In the genomic region with DNA sequence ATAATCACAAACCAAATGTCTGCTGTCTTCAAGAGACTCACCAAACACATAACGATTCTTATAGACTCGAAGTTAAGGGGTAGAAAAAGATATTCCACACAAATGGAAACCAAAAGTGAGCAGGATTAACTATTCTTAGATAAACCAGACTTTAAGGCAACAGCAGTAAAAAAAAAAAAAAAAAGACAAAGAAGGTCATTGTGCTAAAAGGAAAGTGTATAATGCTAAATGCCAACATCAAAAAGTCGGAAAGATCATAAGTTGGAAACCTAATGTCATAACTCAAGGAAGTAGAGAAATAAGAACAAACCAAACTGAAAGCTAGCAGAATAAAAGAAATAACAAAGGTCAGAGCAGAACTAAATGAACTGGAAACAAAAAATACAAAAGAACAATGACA, we compare ENCODE assay signal across 28 cellular contexts.
A peak's percentile ranks its signal among the peaks of the same experiment; 100 is the strongest.
DNase-seq lines count a peak whose midpoint lies in the region; ATAC-seq and TF ChIP-seq lines count a peak whose summit lies in the region.
"Had no signal": no experiment of that assay in that cellular context is flagged by ENCODE, and none has a peak within 500 bp of the region (broad histone marks: within the 10 kb centered on the region; RNA-seq: fewer than 3 reads in every experiment).

No MANE protein-coding gene starts in this region.

- peak; percentile 42 for DNase-seq in COLO829 (ENCODE audit: low spot score)
- no peak for DNase-seq in IMR-90
- no peak for DNase-seq in mammary epithelial cell
- DNase-seq in left colon: no peak
- DNase-seq in SK-N-DZ (ENCODE audit: low spot score): no peak
- DNase-seq in effector CD8-positive, alpha-beta T cell (lab: John Stamatoyannopoulos, UW): no peak
- DNase-seq in testis: no peak
- DNase-seq in activated CD4-positive, alpha-beta memory T cell treated with anti-CD3 and anti-CD28 coated beads for 36 hours: no peak
- DNase-seq: AML-193; CD4-positive, alpha-beta T cell; COR-L47; DMS 273 treated with DMSO at 0.1 percent for 48 hours; DMS79 treated with DMSO at 0.1 percent for 48 hours; GF-D8; KBM-7; MG63; NCI-H2029; NCI-H446 treated with DMSO at 0.1 percent for 48 hours; NCI-H526; NCI-H82; NK-92 treated with Interleukin-12 subunit alpha and Interleukin-12 subunit beta, amount 100 ng/mL, for 24 hours; PC-9; Right ventricle myocardium superior; RPMI8226 had no signal

- TF ChIP-seq POLR2A in IMR-90 (IDR thresholded peaks at IDR 0.05; ENCODE audit: low read depth, low read length): no peak
- no peak for TF ChIP-seq POLR2A in testis (IDR thresholded peaks at IDR 0.05)

- H3K27ac ChIP-seq in IMR-90 (ENCODE audit: insufficient read depth, low read length) (no peak overlapping the region), mammary epithelial cell (ENCODE audit: insufficient read depth, low read depth, low read length) (no peak overlapping the region), testis (no peak overlapping the region)
- H3K27ac ChIP-seq: BLaER1 treated with 17β-estradiol and CSF1 and Interleukin-3, amounts not matched to agents 10 nM and 100 nM; PC-9; SJSA1 had no signal

- H3K36me3 Mint-ChIP-seq in activated CD4-positive, alpha-beta memory T cell treated with anti-CD3 and anti-CD28 coated beads for 36 hours: no peaks in the 10 kb centered on the region

- no peak overlapping the region for H3K27ac Mint-ChIP-seq in activated CD4-positive, alpha-beta memory T cell treated with anti-CD3 and anti-CD28 coated beads for 36 hours
- H3K27ac Mint-ChIP-seq: CD4-positive, alpha-beta T cell; GM23338 had no signal

- no peak overlapping the region for H2BK120ac ChIP-seq in IMR-90 (ENCODE audit: low read depth, low read length)

- H3K4me3 ChIP-seq in IMR-90 (ENCODE audit: insufficient read depth, low read depth, low read length) (no peak overlapping the region), mammary epithelial cell (replicated peaks in 1 of 3; ENCODE audit: insufficient read depth in 1 of 3, low read depth in 2 of 3, low read length in 3 of 3) (no peak overlapping the region), testis (no peak overlapping the region)
- H3K4me3 ChIP-seq: BLaER1 treated with 17β-estradiol and CSF1 and Interleukin-3, amounts not matched to agents 10 nM and 100 nM; GM23338; HAP-1; MG63; PC-9; SJSA1 had no signal

- no peak overlapping the region; a peak in 1 of 4 replicates for H4K8ac ChIP-seq in IMR-90 (ENCODE audit: low read depth in 2 of 2, low read length in 2 of 2)

- H2AFZ ChIP-seq in IMR-90 (replicated peaks; ENCODE audit: low read length, poor library complexity) (no peak overlapping the region), mammary epithelial cell (ENCODE audit: low read depth, low read length) (peak overlapping the region; percentile 31)
- H2AFZ ChIP-seq: GM23338, PC-9 had no signal

- intact Hi-C loops in IMR-90 (cut with micrococcal nuclease): loop anchor here (10.0 kb wide), 1 partner anchor 956 kb away; no protein-coding TSS in a partner anchor
- intact Hi-C loops in mammary epithelial cell (cut with micrococcal nuclease): no loop called here
- intact Hi-C loops in left colon (cut with DNase I, micrococcal nuclease): no loop called here
- intact Hi-C loops in testis (cut with DNase I; ENCODE audit: low total_unique reads): no loop called here
- intact Hi-C loops in activated CD4-positive, alpha-beta memory T cell treated with anti-CD3 and anti-CD28 coated beads for 36 hours (cut with micrococcal nuclease): no loop called here

- no peak overlapping the region for H2BK5ac ChIP-seq in IMR-90 (ENCODE audit: low read depth, low read length, poor library complexity, severe bottlenecking)

- H2BK15ac ChIP-seq in IMR-90 (ENCODE audit: low read depth, low read length): peak overlapping the region; percentile 7; the same call in 1 of the 3 replicates

- peaks cover 15% of the 10 kb centered on the region for H3K9me1 ChIP-seq in IMR-90 (ENCODE audit: insufficient read depth, low read length)

- no peaks in the 10 kb centered on the region for H3K4me1 Mint-ChIP-seq in activated CD4-positive, alpha-beta memory T cell treated with anti-CD3 and anti-CD28 coated beads for 36 hours (ENCODE audit: low read depth)

- no peaks in the 10 kb centered on the region; the same call in 1 of the 2 replicates for H4K20me1 ChIP-seq in IMR-90 (ENCODE audit: insufficient read depth, low read length)
- H4K20me1 ChIP-seq in mammary epithelial cell (ENCODE audit: insufficient read depth, low read length): no peaks in the 10 kb centered on the region
- H4K20me1 ChIP-seq: BLaER1 treated with 17β-estradiol and CSF1 and Interleukin-3, amounts not matched to agents 10 nM and 100 nM had no signal

- H3K27me3 ChIP-seq in IMR-90 (ENCODE audit: control insufficient read depth, insufficient read depth, low read length) (no peaks in the 10 kb centered on the region), mammary epithelial cell (ENCODE audit: insufficient read depth, low read length) (no peaks in the 10 kb centered on the region), testis (no peaks in the 10 kb centered on the region)
- H3K27me3 ChIP-seq: BLaER1 treated with 17β-estradiol and CSF1 and Interleukin-3, amounts not matched to agents 10 nM and 100 nM; MG63; SJSA1 had no signal

- ATAC-seq in IMR-90 (ENCODE audit: low read depth) (no peak), left colon (peak; percentile 37)
- ATAC-seq: GM23338 had no signal

- TF ChIP-seq CTCF in IMR-90 (conservative IDR thresholded peaks at IDR 0.05; ENCODE audit: low read depth, low read length) (no peak), mammary epithelial cell (conservative IDR thresholded peaks at IDR 0.05 in 1 of 2, IDR thresholded peaks at IDR 0.05 in 1 of 2; ENCODE audit: extremely low read depth in 1 of 2, insufficient read depth in 1 of 2, low read depth in 1 of 2, low read length in 2 of 2) (no peak), testis (IDR thresholded peaks at IDR 0.05) (no peak)

- H3K36me3 ChIP-seq in IMR-90 (ENCODE audit: control insufficient read depth, insufficient read depth, low read length) (no peaks in the 10 kb centered on the region), mammary epithelial cell (ENCODE audit: insufficient read depth, low read length) (no peaks in the 10 kb centered on the region), testis (ENCODE audit: low read depth, missing control alignments) (no peaks in the 10 kb centered on the region)
- H3K36me3 ChIP-seq: BLaER1 treated with 17β-estradiol and CSF1 and Interleukin-3, amounts not matched to agents 10 nM and 100 nM; HAP-1; MG63; SJSA1 had no signal

- H3K9ac ChIP-seq in IMR-90 (ENCODE audit: low read depth, low read length) (no peak overlapping the region), mammary epithelial cell (ENCODE audit: insufficient read depth, low read length) (no peak overlapping the region)
- H3K9ac ChIP-seq: BLaER1 treated with 17β-estradiol and CSF1 and Interleukin-3, amounts not matched to agents 10 nM and 100 nM had no signal

- no peak overlapping the region for H3K4me3 Mint-ChIP-seq in activated CD4-positive, alpha-beta memory T cell treated with anti-CD3 and anti-CD28 coated beads for 36 hours
- H3K4me3 Mint-ChIP-seq: CD4-positive, alpha-beta T cell; GM23338 had no signal

- H3K9me3 ChIP-seq in IMR-90 (ENCODE audit: control insufficient read depth, insufficient read depth, low read length) (no peaks in the 10 kb centered on the region), mammary epithelial cell (replicated peaks; ENCODE audit: insufficient read depth, low read length) (no peaks in the 10 kb centered on the region), testis (no peaks in the 10 kb centered on the region)
- H3K9me3 ChIP-seq: BLaER1 treated with 17β-estradiol and CSF1 and Interleukin-3, amounts not matched to agents 10 nM and 100 nM; HAP-1 had no signal

- no peak overlapping the region for H4K5ac ChIP-seq in IMR-90 (ENCODE audit: low read depth, low read length)

- BruUV-seq in IMR-90 (replicated peaks; lab: Mats Ljungman, UMichigan) (no TSS peak), mammary epithelial cell (replicated peaks; lab: Mats Ljungman, UMichigan) (no TSS peak)

- H3K56ac ChIP-seq in IMR-90 (ENCODE audit: extremely low read depth, insufficient read depth, low read length): no peak overlapping the region

- H3K4me2 ChIP-seq in IMR-90 (ENCODE audit: low read depth, low read length) (no peak overlapping the region), mammary epithelial cell (ENCODE audit: insufficient read depth, low read depth, low read length) (no peak overlapping the region)
- H3K4me2 ChIP-seq: BLaER1 treated with 17β-estradiol and CSF1 and Interleukin-3, amounts not matched to agents 10 nM and 100 nM; GM23338; PC-9 had no signal

- no peak overlapping the region for H2AK5ac ChIP-seq in IMR-90 (ENCODE audit: low read depth, low read length)

- peak overlapping the region; percentile 20; the same call in 1 of the 2 replicates for H2BK20ac ChIP-seq in IMR-90 (ENCODE audit: low read depth, low read length)

- peaks cover 0 to 6% of the 10 kb centered on the region in 2 experiments; a peak in 1 of 4 replicates for H3K79me1 ChIP-seq in IMR-90 (ENCODE audit: low read depth in 1 of 2, low read length in 2 of 2)

- no peak overlapping the region for H3K18ac ChIP-seq in IMR-90 (ENCODE audit: low read depth, low read length)

- no peak overlapping the region for H2AK9ac ChIP-seq in IMR-90 (replicated peaks; ENCODE audit: low read depth, low read length, poor library complexity)

- H3K27me3 Mint-ChIP-seq in activated CD4-positive, alpha-beta memory T cell treated with anti-CD3 and anti-CD28 coated beads for 36 hours: no peaks in the 10 kb centered on the region
- H3K27me3 Mint-ChIP-seq: CD4-positive, alpha-beta T cell had no signal

- in situ Hi-C loops in IMR-90 (cut with MboI; ENCODE audit: low sequenced_read_pairs): no loop called here
- in situ Hi-C loops in mammary epithelial cell (cut with MboI; ENCODE audit: low sequenced_read_pairs in 2 of 2): no loop called here

- H3K4me1 ChIP-seq in IMR-90 (ENCODE audit: control insufficient read depth, insufficient read depth, low read length) (peaks cover 19% of the 10 kb centered on the region), mammary epithelial cell (ENCODE audit: insufficient read depth, low read length) (peaks cover 29% of the 10 kb centered on the region), testis (no peaks in the 10 kb centered on the region)
- H3K4me1 ChIP-seq: HAP-1 had no signal

- dilution Hi-C loops in IMR-90 (cut with HindIII; ENCODE audit: low sequenced_read_pairs, unreplicated experiment): no loop called here
- dilution Hi-C loops in mammary epithelial cell (cut with HindIII; ENCODE audit: low sequenced_read_pairs): no loop called here

- no peak overlapping the region for H3K14ac ChIP-seq in IMR-90 (replicated peaks; ENCODE audit: low read depth, low read length)

- H3K4ac ChIP-seq in IMR-90 (ENCODE audit: low read depth, low read length): no peak overlapping the region; the same call in 1 of the 2 replicates

- H3K79me2 ChIP-seq in mammary epithelial cell (ENCODE audit: insufficient read depth, low read length): no peaks in the 10 kb centered on the region

- CTCF ChIA-PET in IMR-90 (lab: Yijun Ruan, JAX) (no interaction called here), mammary epithelial cell (lab: Charles Lee; ENCODE audit: low non-redundant PET) (no interaction called here)
- CTCF ChIA-PET in activated CD4-positive, alpha-beta memory T cell treated with anti-CD3 and anti-CD28 coated beads for 36 hours (lab: Charles Lee): no interaction called here

- no CpG with 5 or more reads among the region's 3 CpGs for WGBS in IMR-90 (ENCODE audit: extremely low coverage in 2 of 2, insufficient read length in 1 of 2), 2 experiments
- 76% methylated on average over 3 of the region's 3 CpGs for WGBS in mammary epithelial cell (ENCODE audit: low coverage, missing lambda C conversion rate)
- 82 to 88% methylated on average over 3 of the region's 3 CpGs for WGBS in testis, 2 donors

- H3K9me3 Mint-ChIP-seq in activated CD4-positive, alpha-beta memory T cell treated with anti-CD3 and anti-CD28 coated beads for 36 hours: peaks cover 6% of the 10 kb centered on the region
- H3K9me3 Mint-ChIP-seq: CD4-positive, alpha-beta T cell; GM23338 had no signal

- no peak overlapping the region for H4K91ac ChIP-seq in IMR-90 (ENCODE audit: insufficient read depth, low read depth, low read length)

- POLR2A ChIA-PET in IMR-90 (lab: Charles Lee; ENCODE audit: unreplicated experiment): no interaction called here
- POLR2A ChIA-PET in activated CD4-positive, alpha-beta memory T cell treated with anti-CD3 and anti-CD28 coated beads for 36 hours (lab: Charles Lee): no interaction called here

- no peak for TF ChIP-seq RAD21 in IMR-90 (IDR thresholded peaks at IDR 0.05; ENCODE audit: low read length)

- no peak overlapping the region for H3K23ac ChIP-seq in IMR-90 (ENCODE audit: low read depth, low read length)
